8 cellular contexts compared by ENCODE assay signal in genomic region chr9:134066923-134067851, GRCh38. TPM values are rescaled to one million over a fixed set of nuclear protein-coding genes. Genes with fewer than 3 reads are reported as not detected.
DNase-seq lines count a peak whose midpoint lies in the region; ATAC-seq and TF ChIP-seq lines count a peak whose summit lies in the region.

No MANE protein-coding gene starts in this region.

- H3K4me1 Mint-ChIP-seq in brain = peaks cover 47% of the 10 kb centered on the region

- H3K27me3 ChIP-seq in heart right ventricle (peaks cover 0 to 14% (median 0%) of the 10 kb centered on the region in 7 donors), SU-DHL-6 (ENCODE audit: low read length) (no peaks in the 10 kb centered on the region), kidney epithelial cell (ENCODE audit: control insufficient read depth, insufficient read depth, low read length) (peaks cover 23% of the 10 kb centered on the region)

- H3K4me3 ChIP-seq in heart right ventricle (peak overlapping the region; percentile 35 to 88 (median 72)), SU-DHL-6 (ENCODE audit: insufficient read depth, low read length, poor library complexity, severe bottlenecking) (peak overlapping the region; percentile 40), kidney epithelial cell (ENCODE audit: low read depth, low read length) (peak overlapping the region; percentile 61)

- H3K27ac Mint-ChIP-seq in brain = peak overlapping the region in 4 of 5 experiments; percentile 93 to 98 (median 96)

- peak in 1 of 8 donors; percentile 1 for ATAC-seq in heart right ventricle
- no peak for ATAC-seq in Right ventricle myocardium inferior
- ATAC-seq in HG03039 (IDR thresholded peaks at IDR 0.05; ENCODE audit: unreplicated experiment) = peak; percentile 8

- H3K9me2 ChIP-seq in SU-DHL-6 (replicated peaks; ENCODE audit: insufficient read depth, low read length) = no peaks in the 10 kb centered on the region

- H3K27me3 Mint-ChIP-seq in brain = peaks cover 21% of the 10 kb centered on the region

- H4K20me1 ChIP-seq in SU-DHL-6 (ENCODE audit: low read depth, low read length) = no peaks in the 10 kb centered on the region

- peaks cover 10 to 55% (median 47%) of the 10 kb centered on the region in 9 donors for H3K4me1 ChIP-seq in heart right ventricle

- H3K36me3 ChIP-seq in heart right ventricle (no peaks in the 10 kb centered on the region), SU-DHL-6 (ENCODE audit: low read length) (no peaks in the 10 kb centered on the region), kidney epithelial cell (ENCODE audit: control insufficient read depth, insufficient read depth, low read length) (peaks cover 1% of the 10 kb centered on the region)

- 0 to 1% methylated on average over 64 to 123 of the region's 125 CpGs for WGBS in heart right ventricle, 2 donors

- peak overlapping the region; percentile 45 for H3K9ac ChIP-seq in SU-DHL-6 (ENCODE audit: low read length)

- TF ChIP-seq CTCF in heart right ventricle (IDR thresholded peaks at IDR 0.05) (no peak), SU-DHL-6 (IDR thresholded peaks at IDR 0.05; ENCODE audit: insufficient read depth, low read length, poor library complexity, severe bottlenecking) (no peak), brain (conservative IDR thresholded peaks at IDR 0.05) (no peak), kidney epithelial cell (IDR thresholded peaks at IDR 0.05; ENCODE audit: insufficient read depth, low read length, poor library complexity, severe bottlenecking) (no peak)

- H3K9me3 ChIP-seq in heart right ventricle = no peaks in the 10 kb centered on the region
- no peaks in the 10 kb centered on the region for H3K9me3 ChIP-seq in SU-DHL-6 (ENCODE audit: insufficient read depth, low read length)

- no peaks in the 10 kb centered on the region for H3K79me2 ChIP-seq in SU-DHL-6 (ENCODE audit: insufficient read depth, low read length)

- H3K27ac ChIP-seq in heart right ventricle (peak overlapping the region; percentile 60 to 100 (median 78)), SU-DHL-6 (ENCODE audit: low read depth, low read length) (no peak overlapping the region)

- H3K4me3 Mint-ChIP-seq in brain = peak overlapping the region; percentile 93 to 97 (median 94)

- H3K9me3 Mint-ChIP-seq in brain = peaks cover 1 to 9% (median 5%) of the 10 kb centered on the region in 5 experiments

- no peaks in the 10 kb centered on the region for H3K36me3 Mint-ChIP-seq in brain

- no peaks in the 10 kb centered on the region for H3F3A ChIP-seq in SU-DHL-6 (ENCODE audit: insufficient read depth)

- intact Hi-C loops in heart right ventricle (cut with DNase I) = loop anchor here in 4 of 10 donors (1.0 to 10.0 kb wide), 4 partner anchors 40 to 338 kb away; partner anchors contain the start of genes BRD3OS (in 3 of the 4) and WDR5 (in 2 of the 4)
- intact Hi-C loops in Right ventricle myocardium inferior (cut with DNase I) = loop anchor here (5.0 kb wide), 1 partner anchor 260 kb away; the partner anchor contains the start of gene RXRA

- peak overlapping the region; percentile 52 for H3K4me2 ChIP-seq in SU-DHL-6 (ENCODE audit: low read depth, low read length, poor library complexity, severe bottlenecking)

- no peak overlapping the region for H2AFZ ChIP-seq in SU-DHL-6 (ENCODE audit: low read depth, low read length, severe bottlenecking)

- DNase-seq in heart right ventricle (no peak), Right ventricle myocardium inferior (ENCODE audit: missing footprints) (no peak), kidney epithelial cell (ENCODE audit: low read depth) (no peak), H4 (ENCODE audit: low spot score) (no peak)
- peak in 2 of 3 experiments; percentile 13 to 38 for DNase-seq in stimulated activated CD4-positive, alpha-beta T cell treated with anti-CD3 and anti-CD28 coated beads, TNF-alpha, amount 100 ng/mL, for 4 hours (ENCODE audit: low read depth in 3 of 3)

RNA-seq across cellular contexts. Expression of gene BRD3, which starts 0.6 kb away (rescaled TPM):
- total RNA-seq in heart right ventricle (10 to 100 TPM; 23.2 to 34.4 (median 29.7) TPM), Right ventricle myocardium inferior (31.6 TPM), kidney epithelial cell (23.3 and 32.0 TPM in 2 replicates)
- polyA plus RNA-seq in heart right ventricle (10 to 100 TPM in 1 of 2 donors, 1 to 10 TPM in 1; 5.7 to 11.1 TPM), brain (ENCODE audit: insufficient read depth, low read depth, low replicate concordance) (84.9 TPM)
- 2.5 TPM in 2 replicates for total RNA-seq in H4 (2014; rRNA removed; shearing (Covaris generic))

RNA-seq across cellular contexts. Expression of gene BRD3OS, which starts 41.9 kb away (rescaled TPM):
- total RNA-seq in heart right ventricle = 10 to 100 TPM in 2 of 10 donors, 1 to 10 TPM in 8; 4.1 to 11.6 (median 7.8) TPM
- polyA plus RNA-seq in heart right ventricle = 1 to 10 TPM; 4.8 to 6.7 TPM
- total RNA-seq in Right ventricle myocardium inferior = 6.2 TPM
- polyA plus RNA-seq in brain (ENCODE audit: insufficient read depth, low read depth, low replicate concordance) = 49.4 TPM
- 12.8 and 14.2 TPM in 2 replicates for total RNA-seq in kidney epithelial cell
- 23.1 and 26.4 TPM in 2 replicates for total RNA-seq in H4 (2014; rRNA removed; shearing (Covaris generic))

Comparison
In these comparisons a context has a peak if more than half of its experiments do, and no peak if none do; other contexts are left out.
1. DNase-seq: peak in stimulated activated CD4-positive, alpha-beta T cell treated with anti-CD3 and anti-CD28 coated beads, TNF-alpha, amount 100 ng/mL, for 4 hours (2 of 3); none in heart right ventricle (0 of 2), Right ventricle myocardium inferior (single experiment), kidney epithelial cell (single experiment) and H4 (single experiment).
2. Peak in every context shown above with its lines, with median percentiles within 50 percentile points of each other: H3K4me3 ChIP-seq.